9 cellular contexts compared by ENCODE assay signal in genomic region chr15:85312925-85313324, GRCh38.
DNase-seq lines count a peak whose midpoint lies in the region; ATAC-seq and TF ChIP-seq lines count a peak whose summit lies in the region.
"Had no signal": no experiment of that assay in that cellular context is flagged by ENCODE, and none has a peak within 500 bp of the region (broad histone marks: within the 10 kb centered on the region; RNA-seq: fewer than 3 reads in every experiment).

No MANE protein-coding gene starts in this region.

- intact Hi-C loops in posterior cingulate gyrus (cut with DNase I), result no loop called here

- POLR2A ChIA-PET in activated CD4-positive, alpha-beta T cell treated with anti-CD3 and anti-CD28 coated beads, Interleukin-2, amount 10 ng/mL, durations not matched to agents 7 days and 5 days (lab: Charles Lee), result no interaction called here

- no peaks in the 10 kb centered on the region for H3K79me2 ChIP-seq in hepatocyte

- H2AFZ ChIP-seq in hepatocyte, result no peak overlapping the region

- H3K27ac ChIP-seq in hepatocyte, result peak overlapping the region; percentile 78
- H3K27ac ChIP-seq: left ventricle myocardium inferior had no signal

- TF ChIP-seq POLR2A in NB4 (IDR thresholded peaks at IDR 0.05; ENCODE audit: extremely low read depth, insufficient read length), result no peak

- 86% methylated on average over 2 of the region's 2 CpGs for WGBS in hepatocyte (ENCODE audit: low lambda C conversion rate, missing lambda C conversion rate)

- peaks cover 15% of the 10 kb centered on the region for H3K36me3 Mint-ChIP-seq in activated CD4-positive, alpha-beta T cell treated with anti-CD3 and anti-CD28 coated beads, Interleukin-2, amount 10 ng/mL, durations not matched to agents 7 days and 5 days (ENCODE audit: low read depth)

- H3K4me1 ChIP-seq in hepatocyte (ENCODE audit: insufficient read depth), result peaks cover 12% of the 10 kb centered on the region

- peaks cover 10% of the 10 kb centered on the region for H3K27me3 Mint-ChIP-seq in activated CD4-positive, alpha-beta T cell treated with anti-CD3 and anti-CD28 coated beads, Interleukin-2, amount 10 ng/mL, durations not matched to agents 7 days and 5 days

- no peak overlapping the region for H3K4me3 Mint-ChIP-seq in activated CD4-positive, alpha-beta T cell treated with anti-CD3 and anti-CD28 coated beads, Interleukin-2, amount 10 ng/mL, durations not matched to agents 7 days and 5 days

- DNase-seq in EH (ENCODE audit: low read depth), result peak; percentile 77
- peak; percentile 74 for DNase-seq in NB4 (ENCODE audit: low read depth)
- no peak for DNase-seq in hepatocyte (ENCODE audit: low spot score)
- DNase-seq in effector CD8-positive, alpha-beta T cell (lab: John Stamatoyannopoulos, UW), result no peak
- DNase-seq in ureter (ENCODE audit: low spot score), result no peak
- no peak for DNase-seq in activated CD4-positive, alpha-beta T cell treated with anti-CD3 and anti-CD28 coated beads, Interleukin-2, amount 10 ng/mL, durations not matched to agents 7 days and 5 days
- DNase-seq in posterior cingulate gyrus, result no peak
- DNase-seq: left ventricle myocardium inferior had no signal

- no peak overlapping the region for H3K4me3 ChIP-seq in NB4 (ENCODE audit: low read depth, low read length)
- H3K4me3 ChIP-seq in hepatocyte, result no peak overlapping the region
- H3K4me3 ChIP-seq: left ventricle myocardium inferior had no signal

- H3K4me2 ChIP-seq in hepatocyte, result no peak overlapping the region

- H3K27me3 ChIP-seq in hepatocyte, result no peaks in the 10 kb centered on the region

- peak; percentile 15 for ATAC-seq in GM21576 (IDR thresholded peaks at IDR 0.05; ENCODE audit: unreplicated experiment)

- no peak overlapping the region for H3K27ac Mint-ChIP-seq in activated CD4-positive, alpha-beta T cell treated with anti-CD3 and anti-CD28 coated beads, Interleukin-2, amount 10 ng/mL, durations not matched to agents 7 days and 5 days

- CTCF ChIA-PET in activated CD4-positive, alpha-beta T cell treated with anti-CD3 and anti-CD28 coated beads, Interleukin-2, amount 10 ng/mL, durations not matched to agents 7 days and 5 days (lab: Charles Lee), result interaction anchor here (0.6 to 2.8 kb wide), 5 partner anchors 11 to 194 kb away, joined by 3 to 15 read pairs (median 6); no protein-coding TSS in a partner anchor

- H4K20me1 ChIP-seq in hepatocyte (ENCODE audit: insufficient read depth, poor library complexity, severe bottlenecking), result no peaks in the 10 kb centered on the region

- no peaks in the 10 kb centered on the region for H3K36me3 ChIP-seq in hepatocyte (replicated peaks; ENCODE audit: insufficient read depth, low read depth)
- H3K36me3 ChIP-seq: left ventricle myocardium inferior had no signal

- peaks cover 18% of the 10 kb centered on the region for H3K9me3 Mint-ChIP-seq in activated CD4-positive, alpha-beta T cell treated with anti-CD3 and anti-CD28 coated beads, Interleukin-2, amount 10 ng/mL, durations not matched to agents 7 days and 5 days

- TF ChIP-seq CTCF in NB4 (IDR thresholded peaks at IDR 0.05; ENCODE audit: low read depth, low read length) (peak; percentile 37), hepatocyte (IDR thresholded peaks at IDR 0.05; ENCODE audit: poor library complexity) (no peak)

- H3K9me2 ChIP-seq in hepatocyte (replicated peaks; ENCODE audit: insufficient read depth), result no peaks in the 10 kb centered on the region

- peaks cover 58% of the 10 kb centered on the region for H3K4me1 Mint-ChIP-seq in activated CD4-positive, alpha-beta T cell treated with anti-CD3 and anti-CD28 coated beads, Interleukin-2, amount 10 ng/mL, durations not matched to agents 7 days and 5 days

- no peaks in the 10 kb centered on the region for H3K9me3 ChIP-seq in hepatocyte (ENCODE audit: low read depth)

Comparison
In these comparisons a context has a peak if more than half of its experiments do, and no peak if none do; other contexts are left out.
1. DNase-seq: peak in EH (single experiment) and NB4 (single experiment); none in hepatocyte (single experiment), effector CD8-positive, alpha-beta T cell (single experiment), ureter (single experiment), activated CD4-positive, alpha-beta T cell treated with anti-CD3 and anti-CD28 coated beads, Interleukin-2, amount 10 ng/mL, durations not matched to agents 7 days and 5 days (single experiment) and posterior cingulate gyrus (0 of 10).